In the genomic region with DNA sequence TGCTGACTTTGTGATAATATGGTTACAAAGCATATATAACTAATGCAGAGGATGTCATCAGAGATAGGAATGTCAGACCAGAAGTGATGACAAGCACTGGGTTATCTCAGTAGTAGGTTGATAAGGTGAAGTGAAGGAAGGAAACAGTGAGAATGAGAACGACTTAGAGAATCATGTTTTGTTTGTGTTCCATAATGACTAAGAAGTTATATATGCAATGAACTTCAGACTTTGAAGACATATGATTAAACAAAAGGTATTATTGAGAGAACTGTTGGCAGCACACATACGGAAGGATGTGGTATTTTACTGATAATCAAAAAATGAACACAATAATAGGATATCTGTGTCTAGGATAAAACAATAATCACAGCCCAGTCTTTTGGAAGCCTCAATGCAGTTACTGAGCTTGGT, we compare ENCODE assay signal across 23 cellular contexts. TPM values are rescaled to one million over a fixed set of nuclear protein-coding genes. Genes with fewer than 3 reads are reported as not detected.
DNase-seq lines count a peak whose midpoint lies in the region; ATAC-seq and TF ChIP-seq lines count a peak whose summit lies in the region.
"Had no signal": no experiment of that assay in that cellular context is flagged by ENCODE, and none has a peak within 500 bp of the region (broad histone marks: within the 10 kb centered on the region; RNA-seq: fewer than 3 reads in every experiment).

No MANE protein-coding gene starts in this region.

- H3K9me3 ChIP-seq in ascending aorta: no peaks in the 10 kb centered on the region
- H3K9me3 ChIP-seq: BLaER1, Caco-2, gastroesophageal sphincter, right atrium auricular region had no signal

- H3K36me3 ChIP-seq in ACC112 (ENCODE audit: insufficient read depth, low read length) (no peaks in the 10 kb centered on the region), ascending aorta (no peaks in the 10 kb centered on the region)
- H3K36me3 ChIP-seq: BLaER1, gastroesophageal sphincter, right atrium auricular region had no signal

- intact Hi-C loops in ascending aorta (cut with DNase I): no loop called here

- H3K27ac Mint-ChIP-seq in glutamatergic neuron (ENCODE audit: unreplicated experiment): no peak overlapping the region
- H3K27ac Mint-ChIP-seq: HFFc6, natural killer cell had no signal

- H3K4me1 ChIP-seq in ACC112 (ENCODE audit: control insufficient read depth, insufficient read depth, low read length, unreplicated experiment) (peaks cover 15% of the 10 kb centered on the region), ascending aorta (no peaks in the 10 kb centered on the region)
- H3K4me1 ChIP-seq: BLaER1, gastroesophageal sphincter, right atrium auricular region had no signal

- TF ChIP-seq CTCF in glutamatergic neuron (IDR thresholded peaks at IDR 0.05; ENCODE audit: partially characterized antibody, unreplicated experiment) (no peak), ascending aorta (IDR thresholded peaks at IDR 0.05) (no peak)

- H2AFZ ChIP-seq in ACC112 (ENCODE audit: low read length, unreplicated experiment): no peak overlapping the region

- no peak overlapping the region for H3K4me3 Mint-ChIP-seq in glutamatergic neuron (ENCODE audit: unreplicated experiment)
- H3K4me3 Mint-ChIP-seq: HFFc6, natural killer cell had no signal

- no peaks in the 10 kb centered on the region for H3K36me3 Mint-ChIP-seq in glutamatergic neuron (ENCODE audit: unreplicated experiment)
- H3K36me3 Mint-ChIP-seq: natural killer cell had no signal

- no peak for ATAC-seq in HG03159 (IDR thresholded peaks at IDR 0.05; ENCODE audit: unreplicated experiment)
- ATAC-seq: activated CD4-positive, CD25-positive, alpha-beta regulatory T cell treated with anti-CD3 and anti-CD28 coated beads, Interleukin-2, amount 50 U/mL, for 24 hours; gastroesophageal sphincter; left cardiac atrium; natural killer cell had no signal

- H3K4me3 ChIP-seq in ACC112 (ENCODE audit: low read depth, low read length): no peak overlapping the region
- H3K4me3 ChIP-seq in ascending aorta: no peak overlapping the region
- H3K4me3 ChIP-seq: BLaER1, gastroesophageal sphincter, right atrium auricular region had no signal

- H3K27me3 ChIP-seq in ACC112 (ENCODE audit: insufficient read depth, low read length) (no peaks in the 10 kb centered on the region), ascending aorta (no peaks in the 10 kb centered on the region)
- H3K27me3 ChIP-seq: BLaER1, gastroesophageal sphincter, right atrium auricular region had no signal

- DNase-seq in NCI-H226: peak; percentile 77
- peak; percentile 86 for DNase-seq in dermis blood vessel endothelial cell
- DNase-seq in kidney tubule cell (ENCODE audit: low spot score): peak; percentile 18
- no peak for DNase-seq in activated CD4-positive, alpha-beta T cell treated with anti-CD3 and anti-CD28 coated beads for 4 hours
- DNase-seq in glutamatergic neuron: no peak
- DNase-seq in ascending aorta (ENCODE audit: low spot score in 2 of 2): no peak
- DNase-seq: activated T-cell treated with anti-CD3 and anti-CD28 coated beads, Interleukin-2, amount 50 U/mL, for 1 hour; Caco-2; caudate nucleus; erythroblast; HFFc6; left cardiac atrium; natural killer cell; NCI-H1694 treated with DMSO at 0.1 percent for 48 hours; NCI-H82; Right ventricle myocardium superior had no signal

- H3K9me3 Mint-ChIP-seq in glutamatergic neuron (ENCODE audit: unreplicated experiment): no peaks in the 10 kb centered on the region
- H3K9me3 Mint-ChIP-seq: HFFc6, natural killer cell had no signal

- no peaks in the 10 kb centered on the region for H3K4me1 Mint-ChIP-seq in glutamatergic neuron (ENCODE audit: low read depth, unreplicated experiment)
- H3K4me1 Mint-ChIP-seq: natural killer cell had no signal

- H3K27ac ChIP-seq in ACC112 (ENCODE audit: low read depth, low read length): peak overlapping the region; percentile 43
- H3K27ac ChIP-seq in ascending aorta: no peak overlapping the region
- H3K27ac ChIP-seq: BLaER1, gastroesophageal sphincter, HL-60, right atrium auricular region had no signal

- H3K79me2 ChIP-seq in ACC112 (ENCODE audit: control insufficient read depth, insufficient read depth, low read length, unreplicated experiment): no peaks in the 10 kb centered on the region

- no peaks in the 10 kb centered on the region for H3K27me3 Mint-ChIP-seq in glutamatergic neuron (ENCODE audit: unreplicated experiment)

RNA-seq across cellular contexts. Expression of a gene that starts 18.3 kb away (rescaled TPM):
- 37.1 and 191 TPM in 2 replicates for total RNA-seq in dermis blood vessel endothelial cell
- total RNA-seq in glutamatergic neuron (ENCODE audit: unreplicated experiment): 9.7 TPM
- total RNA-seq in ascending aorta: 2.2 TPM
- total RNA-seq: natural killer cell, Right ventricle myocardium superior had no signal

Comparison
In these comparisons a context has a peak if more than half of its experiments do, and no peak if none do; other contexts are left out.
1. DNase-seq: peak in NCI-H226 (single experiment), dermis blood vessel endothelial cell (single experiment) and kidney tubule cell (single experiment); none in activated CD4-positive, alpha-beta T cell treated with anti-CD3 and anti-CD28 coated beads for 4 hours (0 of 2), glutamatergic neuron (single experiment) and ascending aorta (0 of 2).